28 cellular contexts compared by ENCODE assay signal in genomic region chr12:85373045-85373444, GRCh38.
"Had no signal": no experiment of that assay in that cellular context is flagged by ENCODE, and none has a peak within 500 bp of the region (broad histone marks: within the 10 kb centered on the region; RNA-seq: fewer than 3 reads in every experiment).

No MANE protein-coding gene starts in this region.

- ATAC-seq: naive thymus-derived CD8-positive, alpha-beta T cell; natural killer cell treated with Interleukin-12 subunit alpha and Interleukin-12 subunit beta and Interleukin-15 and Interleukin-18, amount 100 ng/mL, for 72 hours; psoas muscle; right cardiac atrium; sciatic nerve; stimulated activated effector memory CD8-positive, alpha-beta T cell treated with anti-CD3 and anti-CD28 coated beads, Interleukin-12 subunit alpha, Interleukin-12 subunit beta, amount 100 ng/mL, for 72 hours; stimulated activated naive CD8-positive, alpha-beta T cell treated with anti-CD3 and anti-CD28 coated beads, Interleukin-15, amount 100 ng/mL, for 72 hours; stimulated activated naive CD8-positive, alpha-beta T cell treated with anti-CD3 and anti-CD28 coated beads, Interleukin-15, Interleukin-2, amounts not matched to agents 100 U/mL and 50 U/mL, for 24 hours had no signal

- H3K9me3 ChIP-seq: neutrophil, ovary, psoas muscle, thoracic aorta, thyroid gland, tibial nerve, upper lobe of left lung, vagina had no signal

- H3K79me2 ChIP-seq: parathyroid adenoma had no signal

- H2AFZ ChIP-seq: parathyroid adenoma had no signal

- DNase-seq: naive B cell; naive thymus-derived CD8-positive, alpha-beta T cell; nephron progenitor cell; nucleus accumbens; ovary; posterior cingulate gyrus; psoas muscle; right cardiac atrium; stimulated activated CD4-positive, alpha-beta T cell treated with anti-CD3 and anti-CD28 coated beads, Interleukin-15, amount 100 ng/mL, for 24 hours; stimulated activated CD4-positive, alpha-beta T cell treated with anti-CD3 and anti-CD28 coated beads, Interleukin-2, amount 100 ng/mL, for 24 hours; stimulated activated CD4-positive, alpha-beta T cell treated with anti-CD3 and anti-CD28 coated beads, Interleukin-2, amount 100 ng/mL, for 48 hours; stimulated activated CD4-positive, alpha-beta T cell treated with anti-CD3 and anti-CD28 coated beads, Interleukin-4, amount 100 ng/mL, for 24 hours; stimulated activated naive CD4-positive, alpha-beta T cell; stimulated activated naive CD8-positive, alpha-beta T cell treated with anti-CD3 and anti-CD28 coated beads, Interleukin-15, amount 100 ng/mL, for 72 hours; stimulated activated naive CD8-positive, alpha-beta T cell treated with anti-CD3 and anti-CD28 coated beads, Interleukin-15, Interleukin-2, amounts not matched to agents 100 U/mL and 50 U/mL, for 24 hours; thyroid gland; trophoblast cell; upper lobe of left lung had no signal

- FAIRE-seq: urothelium cell line had no signal

- H3K9ac ChIP-seq: parathyroid adenoma had no signal

- H3K36me3 ChIP-seq: neutrophil, ovary, thoracic aorta, thyroid gland, tibial nerve, upper lobe of left lung, vagina had no signal

- H3K27me3 ChIP-seq: neutrophil, thyroid gland, tibial nerve, upper lobe of left lung, vagina had no signal

- H3K4me3 ChIP-seq: ovary, psoas muscle, skin epidermis, thoracic aorta, thyroid gland, tibial nerve, upper lobe of left lung, vagina had no signal

- H3K4me1 ChIP-seq: parathyroid adenoma, psoas muscle, thyroid gland, tibial nerve, upper lobe of left lung, vagina had no signal

- H3K27ac ChIP-seq: neutrophil, ovary, parathyroid adenoma, psoas muscle, skin epidermis, thoracic aorta, thyroid gland, tibial nerve, upper lobe of left lung, vagina had no signal
